ENCODE assay signal across 8 cellular contexts in genomic region chr9:110183208-110184145, GRCh38. TPM values are rescaled to one million over a fixed set of nuclear protein-coding genes. Genes with fewer than 3 reads are reported as not detected.
A peak's percentile ranks its signal among the peaks of the same experiment; 100 is the strongest.
DNase-seq lines count a peak whose midpoint lies in the region; ATAC-seq and TF ChIP-seq lines count a peak whose summit lies in the region.

No MANE protein-coding gene starts in this region.

- TF ChIP-seq CTCF in AG04450 (IDR thresholded peaks at IDR 0.05; ENCODE audit: low read depth, low read length) (peak; percentile 78), dorsolateral prefrontal cortex (IDR thresholded peaks at IDR 0.05 in 54 of 56, conservative IDR thresholded peaks at IDR 0.05 in 2 of 56; ENCODE audit: low read depth in 1 of 56, partially characterized antibody in 56 of 56) (peak; percentile 43 to 88 (median 76)), lung (IDR thresholded peaks at IDR 0.05; ENCODE audit: control extremely low read depth, extremely low read depth) (peak; percentile 74)

- peak; percentile 44 for DNase-seq in AG04450 (ENCODE audit: low read depth, low spot score)
- peak; percentile 34 for DNase-seq in NCI-H2227 treated with DMSO at 0.1 percent for 48 hours (lab: John Stamatoyannopoulos, UW)
- peak in 3 of 4 experiments; percentile 7 to 20 (median 11) for DNase-seq in activated CD4-positive, CD25-positive, alpha-beta regulatory T cell (lab: John Stamatoyannopoulos, UW)
- peak in 6 of 10 donors; percentile 9 to 77 (median 44) for DNase-seq in dorsolateral prefrontal cortex
- peak; percentile 75 for DNase-seq in lung (ENCODE audit: low spot score)
- DNase-seq in stimulated activated CD8-positive, alpha-beta memory T cell treated with anti-CD3 and anti-CD28 coated beads, Interleukin-2, amount 100 ng/mL, for 48 hours (ENCODE audit: low read depth in 2 of 2), result peak; percentile 14 to 27

- POLR2A ChIA-PET in AG04450 (lab: Yijun Ruan, JAX), result interaction anchor here (0.7 kb wide), 1 partner anchor 58 kb away, joined by 3 read pairs; no protein-coding TSS in a partner anchor

- no peak overlapping the region for H3K27ac ChIP-seq in AG04450 (ENCODE audit: low read depth, low read length)
- H3K27ac ChIP-seq in dorsolateral prefrontal cortex, result no peak overlapping the region
- no peak overlapping the region for H3K27ac ChIP-seq in lung (ENCODE audit: low read depth in 1 of 2, low read length in 1 of 2)

- no peaks in the 10 kb centered on the region for H3K27me3 ChIP-seq in AG04450 (ENCODE audit: control insufficient read depth, insufficient read depth, low read length)
- no peaks in the 10 kb centered on the region for H3K27me3 ChIP-seq in dorsolateral prefrontal cortex
- no peaks in the 10 kb centered on the region for H3K27me3 ChIP-seq in lung (ENCODE audit: control insufficient read depth, insufficient read depth)

- H3K9me3 ChIP-seq in AG04450 (ENCODE audit: control insufficient read depth, insufficient read depth, low read length) (no peaks in the 10 kb centered on the region), lung (ENCODE audit: control insufficient read depth in 2 of 2, insufficient read depth in 1 of 2, low read length in 1 of 2) (no peaks in the 10 kb centered on the region)

- CTCF ChIA-PET in AG04450 (lab: Charles Lee), result interaction anchor here (0.6 to 9.2 kb wide), 16 partner anchors 10 to 1969 kb away, joined by 3 to 116 read pairs (median 4); partner anchors contain the start of genes TXN and TXNDC8

- H3K36me3 ChIP-seq in lung (ENCODE audit: control insufficient read depth in 2 of 2, insufficient read depth in 2 of 2, low read length in 2 of 2), result no peaks in the 10 kb centered on the region

- ATAC-seq in GM18502 (IDR thresholded peaks at IDR 0.05; ENCODE audit: poor library complexity, unreplicated experiment) (peak; percentile 85), HG03060 (IDR thresholded peaks at IDR 0.05; ENCODE audit: low read depth, unreplicated experiment) (peak; percentile 77), lung (ENCODE audit: insufficient read depth, low FRiP score) (peak; percentile 63)

- 76 to 78% methylated on average over 7 of the region's 7 CpGs for WGBS in lung, 2 donors

- intact Hi-C loops in dorsolateral prefrontal cortex (cut with DNase I), result loop anchor here (5.0 to 10.0 kb wide), 2 partner anchors 34 to 441 kb away; no protein-coding TSS in a partner anchor

- peaks cover 3 to 6% of the 10 kb centered on the region in 2 donors for H3K4me1 ChIP-seq in lung (ENCODE audit: control insufficient read depth in 2 of 2, insufficient read depth in 2 of 2, low read length in 2 of 2)

- H3K4me3 ChIP-seq in AG04450 (ENCODE audit: low read depth, low read length), result no peak overlapping the region
- H3K4me3 ChIP-seq in dorsolateral prefrontal cortex, result no peak overlapping the region
- no peak overlapping the region for H3K4me3 ChIP-seq in lung

RNA-seq across cellular contexts. Expression of gene C9orf152, which starts 24.5 kb away (rescaled TPM):
- polyA plus RNA-seq in AG04450 (2011; rRNA removed) (not detected in 2 replicates), lung (10 to 100 TPM in 1 of 2 donors, 1 to 10 TPM in 1; 4.2 to 10.1 TPM)
- polyA minus RNA-seq in AG04450 (2011; rRNA and poly(A)+ RNA removed), result not detected in 2 replicates
- total RNA-seq in dorsolateral prefrontal cortex (under 1 TPM in 17 of 120 experiments, not detected in 103; 0.16 to 0.55 (median 0.22) TPM), lung (10 to 100 TPM; 12.4 to 16.8 TPM)

Comparison
In these comparisons a context has a peak if more than half of its experiments do, and no peak if none do; other contexts are left out.
1. DNase-seq: peak in every context shown above with its lines; median percentile 75 in lung; 44 in dorsolateral prefrontal cortex; 44 in AG04450; 34 in NCI-H2227 treated with DMSO at 0.1 percent for 48 hours; 20 in stimulated activated CD8-positive, alpha-beta memory T cell treated with anti-CD3 and anti-CD28 coated beads, Interleukin-2, amount 100 ng/mL, for 48 hours; 11 in activated CD4-positive, CD25-positive, alpha-beta regulatory T cell.
2. RNA of gene C9orf152, which starts 24.5 kb away (total RNA-seq): 12.4 to 16.8 TPM in lung; 0.16 to 0.55 TPM in dorsolateral prefrontal cortex; every median in the first group is over 4 times any median in the second.
3. Peak in every context shown above with its lines, with median percentiles within 50 percentile points of each other: CTCF ChIP-seq and ATAC-seq.